In genomic region chr18:7926526-7926925, GRCh38 we compare ENCODE assay signal across 10 cellular contexts.
A peak's percentile ranks its signal among the peaks of the same experiment; 100 is the strongest.
DNase-seq lines count a peak whose midpoint lies in the region; ATAC-seq, FAIRE-seq and TF ChIP-seq lines count a peak whose summit lies in the region.
"Had no signal": no experiment of that assay in that cellular context is flagged by ENCODE, and none has a peak within 500 bp of the region (broad histone marks: within the 10 kb centered on the region; RNA-seq: fewer than 3 reads in every experiment).

No MANE protein-coding gene starts in this region.

- TF ChIP-seq EP300 in HepG2 (IDR thresholded peaks at IDR 0.05; ENCODE audit: low read depth in 2 of 2, low read length in 2 of 2) (no peak), HepG2 (CRISPR knock-in tag; IDR thresholded peaks at IDR 0.05; ENCODE audit: borderline replicate concordance) (no peak)

- TF ChIP-seq CTCF in Caco-2 (IDR thresholded peaks at IDR 0.05; ENCODE audit: insufficient read depth in 1 of 2, low read depth in 1 of 2, low read length in 1 of 2, severe bottlenecking in 1 of 2, unreplicated experiment in 1 of 2) (peak; percentile 15 to 36), astrocyte (IDR thresholded peaks at IDR 0.05; ENCODE audit: insufficient read depth, low read depth, low read length) (no peak), HepG2 (CRISPR knock-in tag; IDR thresholded peaks at IDR 0.05) (peak; percentile 33; the same call in 1 of the 2 replicates), natural killer cell (IDR thresholded peaks at IDR 0.05) (no peak)

- H3K9me3 ChIP-seq in Caco-2 (no peaks in the 10 kb centered on the region), astrocyte (ENCODE audit: insufficient read depth, low read depth, low read length) (no peaks in the 10 kb centered on the region), HepG2 (ENCODE audit: low read length) (no peaks in the 10 kb centered on the region)

- H3K9ac ChIP-seq in astrocyte (ENCODE audit: low read length) (no peak overlapping the region), HepG2 (ENCODE audit: insufficient read depth, low read depth, low read length) (no peak overlapping the region)

- H3K27ac ChIP-seq in astrocyte (ENCODE audit: low read depth, low read length) (no peak overlapping the region), HepG2 (ENCODE audit: extremely low read length, insufficient read depth, low read length) (no peak overlapping the region)

- H3K4me3 ChIP-seq in Caco-2 (ENCODE audit: low read depth, low read length), result no peak overlapping the region
- no peak overlapping the region for H3K4me3 ChIP-seq in astrocyte (ENCODE audit: insufficient read depth, low read depth, low read length)
- H3K4me3 ChIP-seq in HepG2 (replicated peaks in 1 of 3; ENCODE audit: insufficient read depth in 1 of 3, low read depth in 2 of 3, low read length in 3 of 3), result no peak overlapping the region

- H2AFZ ChIP-seq in astrocyte (ENCODE audit: low read depth, low read length), result no peak overlapping the region
- no peak overlapping the region for H2AFZ ChIP-seq in HepG2 (ENCODE audit: low read length)

- H3K4me2 ChIP-seq in astrocyte (ENCODE audit: low read length) (no peak overlapping the region), HepG2 (ENCODE audit: low read depth, low read length) (no peak overlapping the region)

- H3K36me3 ChIP-seq in Caco-2 (ENCODE audit: control insufficient read depth, insufficient read depth, low read length) (no peaks in the 10 kb centered on the region), astrocyte (ENCODE audit: insufficient read depth, low read length) (no peaks in the 10 kb centered on the region), HepG2 (replicated peaks in 1 of 2; ENCODE audit: control insufficient read depth in 1 of 2, insufficient read depth in 2 of 2, low read length in 2 of 2) (peaks cover 2 to 5% of the 10 kb centered on the region in 2 experiments; a peak in 1 of 5 replicates)

- no peak for TF ChIP-seq RAD21 in HepG2 (CRISPR knock-in tag; IDR thresholded peaks at IDR 0.05)

- H3K9me3 Mint-ChIP-seq in Caco-2 (ENCODE audit: unreplicated experiment) (no peaks in the 10 kb centered on the region), astrocyte (ENCODE audit: unreplicated experiment) (no peaks in the 10 kb centered on the region), natural killer cell (peaks cover 0 to 3% of the 10 kb centered on the region in 2 donors)

- H3K4me1 Mint-ChIP-seq in Caco-2 (ENCODE audit: low read depth, unreplicated experiment) (peaks cover 10% of the 10 kb centered on the region), astrocyte (ENCODE audit: low read depth, unreplicated experiment) (peaks cover 25% of the 10 kb centered on the region), natural killer cell (no peaks in the 10 kb centered on the region)

- 75% methylated on average over 4 of the region's 4 CpGs for WGBS in HepG2 (ENCODE audit: low lambda C conversion rate)

- no peaks in the 10 kb centered on the region for H3K27me3 ChIP-seq in Caco-2 (replicated peaks; ENCODE audit: control insufficient read depth, insufficient read depth, low read length)
- H3K27me3 ChIP-seq in astrocyte (ENCODE audit: insufficient read depth, low read length), result no peaks in the 10 kb centered on the region
- H3K27me3 ChIP-seq in HepG2 (ENCODE audit: control insufficient read depth in 1 of 2, insufficient read depth in 2 of 2, low read length in 2 of 2), result no peaks in the 10 kb centered on the region

- FAIRE-seq in astrocyte (lab: Jason Lieb, UNC) (no peak), HepG2 (lab: Jason Lieb, UNC) (no peak)
- FAIRE-seq: urothelium cell line had no signal

- peak in 1 of 2 experiments; percentile 33 for DNase-seq in Caco-2
- peak; percentile 54 for DNase-seq in NCI-H1092 treated with DMSO at 0.1 percent for 48 hours (lab: John Stamatoyannopoulos, UW)
- no peak for DNase-seq in astrocyte (ENCODE audit: low read depth)
- peak; percentile 53 for DNase-seq in HepG2 (ENCODE audit: low spot score)
- DNase-seq in Ammon's horn (ENCODE audit: low spot score), result no peak
- no peak for DNase-seq in natural killer cell
- no peak for DNase-seq in NCI-H2029 treated with DMSO at 0.1 percent for 48 hours (lab: John Stamatoyannopoulos, UW)
- DNase-seq: nucleus accumbens had no signal

- ATAC-seq in HepG2 (peak; percentile 68), GM21529 (IDR thresholded peaks at IDR 0.05; ENCODE audit: unreplicated experiment) (no peak), natural killer cell (no peak)

- no peak for TF ChIP-seq POLR2A in HepG2 (IDR thresholded peaks at IDR 0.05; ENCODE audit: insufficient read depth in 1 of 2, low read depth in 2 of 2, low read length in 2 of 2)

- H3K27me3 Mint-ChIP-seq in Caco-2 (ENCODE audit: insufficient read depth, unreplicated experiment) (no peaks in the 10 kb centered on the region), astrocyte (ENCODE audit: low read depth, unreplicated experiment) (no peaks in the 10 kb centered on the region), natural killer cell (ENCODE audit: low read depth in 2 of 2) (no peaks in the 10 kb centered on the region)

- BruUV-seq in Caco-2 (replicated peaks; lab: Mats Ljungman, UMichigan) (no TSS peak), HepG2 (replicated peaks; lab: Mats Ljungman, UMichigan) (no TSS peak)

- peaks cover 5% of the 10 kb centered on the region for H4K20me1 ChIP-seq in astrocyte (ENCODE audit: insufficient read depth, low read length)
- no peaks in the 10 kb centered on the region for H4K20me1 ChIP-seq in HepG2 (ENCODE audit: insufficient read depth, low read length)

- CTCF ChIA-PET in Caco-2 (lab: Charles Lee) (interaction anchor here (1.4 kb wide), 1 partner anchor 137 kb away, joined by 4 read pairs; no protein-coding TSS in a partner anchor), HepG2 (lab: Yijun Ruan, JAX; ENCODE audit: low intra/inter-chr PET ratio, low total read pairs) (no interaction called here)

- H3K4me3 Mint-ChIP-seq in Caco-2 (ENCODE audit: unreplicated experiment) (no peak overlapping the region), astrocyte (ENCODE audit: unreplicated experiment) (no peak overlapping the region), natural killer cell (no peak overlapping the region)

- POLR2A ChIA-PET in Caco-2 (lab: Charles Lee), result no interaction called here
- POLR2A ChIA-PET in HepG2 (lab: Yijun Ruan, JAX), result no interaction called here

- in situ Hi-C loops in HepG2 (cut with HindIII; ENCODE audit: extremely low pct_ligation_motif_present, low pct_unique_long_range_greater_than_20kb), result no loop called here

- peaks cover 26% of the 10 kb centered on the region for H3K36me3 Mint-ChIP-seq in Caco-2 (ENCODE audit: insufficient read depth, unreplicated experiment)
- H3K36me3 Mint-ChIP-seq in astrocyte (ENCODE audit: low read depth, unreplicated experiment), result peaks cover 6% of the 10 kb centered on the region
- no peaks in the 10 kb centered on the region for H3K36me3 Mint-ChIP-seq in natural killer cell

- H3K27ac Mint-ChIP-seq in Caco-2 (ENCODE audit: unreplicated experiment) (no peak overlapping the region), astrocyte (ENCODE audit: unreplicated experiment) (peak overlapping the region; percentile 2), natural killer cell (no peak overlapping the region)

- H3K79me2 ChIP-seq in astrocyte (ENCODE audit: insufficient read depth, low read length) (no peaks in the 10 kb centered on the region), HepG2 (ENCODE audit: insufficient read depth, low read length) (no peaks in the 10 kb centered on the region)

- peaks cover 11% of the 10 kb centered on the region for H3K4me1 ChIP-seq in Caco-2
- H3K4me1 ChIP-seq in astrocyte (ENCODE audit: insufficient read depth, low read length), result peaks cover 21% of the 10 kb centered on the region
- H3K4me1 ChIP-seq in HepG2 (ENCODE audit: insufficient read depth, low read length), result peaks cover 42% of the 10 kb centered on the region

- intact Hi-C loops in Caco-2 (cut with micrococcal nuclease; ENCODE audit: unreplicated experiment), result loop anchor here (10.0 kb wide), 1 partner anchor 132 kb away; no protein-coding TSS in a partner anchor
- intact Hi-C loops in HepG2 (cut with micrococcal nuclease; ENCODE audit: unreplicated experiment), result loop anchor here (10.0 kb wide), 2 partner anchors 122 to 352 kb away; no protein-coding TSS in a partner anchor
- intact Hi-C loops in natural killer cell (cut with micrococcal nuclease), result no loop called here

TF ChIP-seq in HepG2, 621 proteins besides CTCF, POLR2A, EP300 and RAD21 (continues in another document):
- TF ChIP-seq ZNF329 (CRISPR knock-in tag; IDR thresholded peaks at IDR 0.05; ENCODE audit: low read depth), result no peak
- TF ChIP-seq IRF1 (CRISPR knock-in tag; IDR thresholded peaks at IDR 0.05; ENCODE audit: low read depth), result no peak
- no peak for TF ChIP-seq PTBP1 (IDR thresholded peaks at IDR 0.05; ENCODE audit: low read depth, low read length, poor library complexity, severe bottlenecking)
- no peak for TF ChIP-seq ZNF230 (CRISPR knock-in tag; IDR thresholded peaks at IDR 0.05)
- TF ChIP-seq STAT6 (CRISPR knock-in tag; IDR thresholded peaks at IDR 0.05; ENCODE audit: borderline replicate concordance), result no peak
- no peak for TF ChIP-seq ZNF792 (CRISPR knock-in tag; IDR thresholded peaks at IDR 0.05)
- 0 out of 2 replicates have a peak, but pooled peaks have one; percentile 17 for TF ChIP-seq SMC3 (IDR thresholded peaks at IDR 0.05; ENCODE audit: low read length)
- TF ChIP-seq ZNF615 (CRISPR knock-in tag; IDR thresholded peaks at IDR 0.05; ENCODE audit: borderline replicate concordance), result no peak

Comparison
In these comparisons a context has a peak if more than half of its experiments do, and no peak if none do; other contexts are left out.
1. DNase-seq: peak in NCI-H1092 treated with DMSO at 0.1 percent for 48 hours (single experiment) and HepG2 (single experiment); none in astrocyte (single experiment), Ammon's horn (single experiment), natural killer cell (single experiment) and NCI-H2029 treated with DMSO at 0.1 percent for 48 hours (single experiment).
2. CTCF ChIP-seq: peak in Caco-2 (2 of 2) and HepG2 (single experiment); none in astrocyte (single experiment) and natural killer cell (single experiment).